In the genomic region with DNA sequence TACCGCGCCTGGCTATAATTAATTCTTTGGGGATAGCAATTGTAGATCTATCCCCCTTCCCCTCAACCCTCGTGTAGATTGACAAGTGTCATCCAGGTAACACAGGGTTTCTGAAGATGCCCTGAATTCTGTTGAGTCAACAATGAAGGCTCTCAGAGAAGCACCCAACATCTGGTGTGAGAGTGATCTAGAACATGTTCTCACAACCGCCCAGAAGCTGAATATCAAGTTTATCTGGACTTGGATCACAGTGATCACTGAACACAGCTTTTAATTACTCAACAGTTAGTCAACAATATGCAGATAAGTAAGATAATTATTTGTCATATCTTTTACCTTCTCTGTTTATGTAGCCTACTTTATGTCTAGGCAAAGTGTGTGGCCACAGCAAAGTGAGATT, we compare ENCODE assay signal across 32 cellular contexts.
"Had no signal": no experiment of that assay in that cellular context is flagged by ENCODE, and none has a peak within 500 bp of the region (broad histone marks: within the 10 kb centered on the region; RNA-seq: fewer than 3 reads in every experiment).

No MANE protein-coding gene starts in this region.

- H3K36me3 Mint-ChIP-seq: activated naive CD4-positive, alpha-beta T cell treated with anti-CD3 and anti-CD28 coated beads, Interleukin-2, amount 50 U/mL, for 24 hours; activated naive CD8-positive, alpha-beta T cell treated with anti-CD3 and anti-CD28 coated beads, Interleukin-2, amount 10 ng/mL, durations not matched to agents 7 days and 5 days; brain had no signal

- H3K36me3 ChIP-seq: WERI-Rb-1 had no signal

- ATAC-seq: activated CD8-positive, alpha-beta T cell treated with anti-CD3 and anti-CD28 coated beads for 36 hours had no signal

- DNase-seq: activated CD4-positive, alpha-beta T cell treated with anti-CD3 and anti-CD28 coated beads for 1 hour; activated CD4-positive, alpha-beta T cell treated with anti-CD3 and anti-CD28 coated beads for 48 hours; activated CD4-positive, alpha-beta T cell treated with anti-CD3 and anti-CD28 coated beads, Interleukin-2, amount 50 U/mL, for 4 hours; activated CD4-positive, CD25-positive, alpha-beta regulatory T cell; activated CD8-positive, alpha-beta T cell treated with anti-CD3 and anti-CD28 coated beads for 36 hours; activated gamma-delta T cell; activated naive CD4-positive, alpha-beta T cell treated with Interleukin-2 at 50 U/mL for 16 hours; activated naive CD8-positive, alpha-beta T cell treated with anti-CD3 and anti-CD28 coated beads, Interleukin-2, amount 10 ng/mL, durations not matched to agents 7 days and 5 days; activated T-cell treated with anti-CD3 and anti-CD28 coated beads, Interleukin-2, amount 50 U/mL, for 24 hours; central memory CD4-positive, alpha-beta T cell; Kasumi-1; KG1; MM.1S; MV-4-11; NCI-H1092; NCI-H146; NCI-H187; NCI-H2029 treated with DMSO at 0.1 percent for 48 hours; NCI-H2107; NCI-H2171; NCI-H510A; NCI-H526; NCI-H748 treated with DMSO at 0.1 percent for 48 hours; NK-92 treated with Interleukin-12 subunit alpha and Interleukin-12 subunit beta, amount 100 ng/mL, for 24 hours; Right ventricle myocardium superior; T1000; WERI-Rb-1 had no signal

- H3K27me3 Mint-ChIP-seq: activated CD8-positive, alpha-beta T cell treated with anti-CD3 and anti-CD28 coated beads for 36 hours; activated naive CD8-positive, alpha-beta T cell treated with anti-CD3 and anti-CD28 coated beads, Interleukin-2, amount 10 ng/mL, durations not matched to agents 7 days and 5 days; activated T-cell treated with anti-CD3 and anti-CD28 coated beads, Interleukin-2, amount 50 U/mL, for 24 hours; brain had no signal

- H3K9me3 Mint-ChIP-seq: activated CD8-positive, alpha-beta T cell treated with anti-CD3 and anti-CD28 coated beads for 36 hours; activated naive CD4-positive, alpha-beta T cell treated with anti-CD3 and anti-CD28 coated beads, Interleukin-2, amount 50 U/mL, for 24 hours; activated T-helper 2 cell treated with anti-CD3 and anti-CD28 coated beads, Interferon-gamma antibody, Interleukin-2, Interleukin-4, amounts not matched to agents 10 μg/mL and 5 μg/mL and 100 μg/mL, durations not matched to agents 14 hours and 24 hours and 36 hours had no signal

- H3K4me1 Mint-ChIP-seq: activated naive CD4-positive, alpha-beta T cell treated with anti-CD3 and anti-CD28 coated beads, Interleukin-2, amount 50 U/mL, for 24 hours; activated naive CD8-positive, alpha-beta T cell treated with anti-CD3 and anti-CD28 coated beads, Interleukin-2, amount 10 ng/mL, durations not matched to agents 7 days and 5 days had no signal

- FAIRE-seq: RCC 7860 had no signal

- H3K27ac Mint-ChIP-seq: activated CD8-positive, alpha-beta T cell treated with anti-CD3 and anti-CD28 coated beads for 36 hours; activated naive CD4-positive, alpha-beta T cell treated with anti-CD3 and anti-CD28 coated beads, Interleukin-2, amount 50 U/mL, for 24 hours; activated naive CD8-positive, alpha-beta T cell treated with anti-CD3 and anti-CD28 coated beads, Interleukin-2, amount 10 ng/mL, durations not matched to agents 7 days and 5 days; activated T-cell treated with anti-CD3 and anti-CD28 coated beads, Interleukin-2, amount 50 U/mL, for 24 hours; activated T-helper 2 cell treated with anti-CD3 and anti-CD28 coated beads, Interferon-gamma antibody, Interleukin-2, Interleukin-4, amounts not matched to agents 10 μg/mL and 5 μg/mL and 100 μg/mL, durations not matched to agents 14 hours and 24 hours and 36 hours had no signal

- H3K4me3 ChIP-seq: PC-9 had no signal

- H3K4me3 Mint-ChIP-seq: activated CD8-positive, alpha-beta T cell treated with anti-CD3 and anti-CD28 coated beads for 36 hours; activated naive CD4-positive, alpha-beta T cell treated with anti-CD3 and anti-CD28 coated beads, Interleukin-2, amount 50 U/mL, for 24 hours; activated naive CD8-positive, alpha-beta T cell treated with anti-CD3 and anti-CD28 coated beads, Interleukin-2, amount 10 ng/mL, durations not matched to agents 7 days and 5 days; activated T-cell treated with anti-CD3 and anti-CD28 coated beads, Interleukin-2, amount 50 U/mL, for 24 hours; brain had no signal
